ENCODE assay signal across 1 cellular context in genomic region chr16:12826559-12826958, GRCh38.
TF ChIP-seq lines count a peak whose summit lies in the region.

No MANE protein-coding gene starts in this region.

TF ChIP-seq in HepG2, 621 proteins besides CTCF, POLR2A, EP300 and RAD21:
- TF ChIP-seq SP5 (CRISPR knock-in tag; IDR thresholded peaks at IDR 0.05; ENCODE audit: borderline replicate concordance, low read depth) (no peak), SCMH1 (CRISPR knock-in tag; IDR thresholded peaks at IDR 0.05; ENCODE audit: borderline replicate concordance) (0 out of 2 replicates have a peak, but pooled peaks have one; percentile 15), CENPBD1 (CRISPR knock-in tag; IDR thresholded peaks at IDR 0.05; ENCODE audit: borderline replicate concordance, low read depth) (no peak)
TF ChIP-seq in HepG2: peak in this region for 1.
